Comparison of ENCODE assay signal across 24 cellular contexts in the genomic region with DNA sequence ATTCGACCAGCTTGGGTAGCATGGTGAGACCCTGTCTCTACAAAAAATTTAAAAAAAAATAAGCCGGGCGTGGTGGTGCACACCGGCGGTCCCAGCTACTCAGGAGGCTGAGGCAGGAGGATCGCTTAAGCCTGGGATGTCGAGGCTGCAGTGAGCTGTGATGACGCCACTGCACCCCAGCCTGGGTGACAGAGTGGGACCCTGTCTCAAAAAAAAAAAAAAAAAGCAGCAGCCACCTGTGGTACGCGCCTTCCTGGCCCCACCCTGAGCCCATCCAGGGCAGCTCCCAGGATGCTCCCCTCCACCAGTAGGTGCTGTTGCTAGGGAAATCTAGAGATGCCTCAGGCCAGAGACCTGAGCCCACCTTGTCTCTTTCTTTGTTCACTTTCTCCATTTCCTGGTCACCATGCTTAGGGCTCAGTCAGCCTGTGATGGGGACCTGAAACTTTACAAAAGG. TPM values are rescaled to one million over a fixed set of nuclear protein-coding genes. Genes with fewer than 3 reads are reported as not detected.
"Had no signal": no experiment of that assay in that cellular context is flagged by ENCODE, and none has a peak within 500 bp of the region (broad histone marks: within the 10 kb centered on the region; RNA-seq: fewer than 3 reads in every experiment).

No MANE protein-coding gene starts in this region.

- H3K4me1 ChIP-seq: psoas muscle, sigmoid colon, testis, tibial nerve had no signal

- H3K9me3 Mint-ChIP-seq: natural killer cell treated with Interleukin-12 subunit alpha and Interleukin-12 subunit beta and Interleukin-15 and Interleukin-18, amount 100 ng/mL, for 72 hours; neural progenitor cell; stimulated activated naive B cell treated with anti-CD40 and anti-IgM and Interleukin-4, amounts not matched to agents 10 μg/mL and 1 μg/mL and 100 μg/mL, for 72 hours; stimulated activated naive CD8-positive, alpha-beta T cell treated with anti-CD3 and anti-CD28 coated beads, Interleukin-15, amount 100 ng/mL, for 72 hours had no signal

- H3K27me3 Mint-ChIP-seq: stimulated activated naive B cell treated with anti-CD40 and anti-IgM and Interleukin-4, amounts not matched to agents 10 μg/mL and 1 μg/mL and 100 μg/mL, for 72 hours had no signal

- DNase-seq: cortex of kidney; dorsolateral prefrontal cortex; effector CD8-positive, alpha-beta T cell; foreskin melanocyte; head of caudate nucleus; hippocampal formation; mesenchymal stem cell; midbrain; nucleus accumbens; psoas muscle; sigmoid colon; stimulated activated CD4-positive, alpha-beta T cell treated with anti-CD3 and anti-CD28 coated beads, Interleukin-2, amount 100 ng/mL, for 24 hours; stimulated activated CD4-positive, alpha-beta T cell treated with anti-CD3 and anti-CD28 coated beads, Interleukin-4, amount 100 ng/mL, for 4 hours; stimulated activated naive B cell treated with anti-CD40 and anti-IgM and Interleukin-4, amounts not matched to agents 10 μg/mL and 1 μg/mL and 100 μg/mL, for 72 hours; stimulated activated naive CD8-positive, alpha-beta T cell treated with anti-CD3 and anti-CD28 coated beads, Interleukin-15, amount 100 ng/mL, for 72 hours; testis had no signal

- FAIRE-seq: pancreas, urothelium cell line had no signal

- H3K27ac Mint-ChIP-seq: natural killer cell treated with Interleukin-12 subunit alpha and Interleukin-12 subunit beta and Interleukin-15 and Interleukin-18, amount 100 ng/mL, for 72 hours; neural progenitor cell; stimulated activated naive B cell treated with anti-CD40 and anti-IgM and Interleukin-4, amounts not matched to agents 10 μg/mL and 1 μg/mL and 100 μg/mL, for 72 hours; stimulated activated naive CD8-positive, alpha-beta T cell treated with anti-CD3 and anti-CD28 coated beads, Interleukin-15, amount 100 ng/mL, for 72 hours had no signal

- H3K36me3 ChIP-seq: neural progenitor cell, pancreas, sigmoid colon, tibial nerve had no signal

- H3K4me3 Mint-ChIP-seq: natural killer cell treated with Interleukin-12 subunit alpha and Interleukin-12 subunit beta and Interleukin-15 and Interleukin-18, amount 100 ng/mL, for 72 hours; neural progenitor cell; stimulated activated naive B cell treated with anti-CD40 and anti-IgM and Interleukin-4, amounts not matched to agents 10 μg/mL and 1 μg/mL and 100 μg/mL, for 72 hours; stimulated activated naive CD8-positive, alpha-beta T cell treated with anti-CD3 and anti-CD28 coated beads, Interleukin-15, amount 100 ng/mL, for 72 hours had no signal

- H3K4me3 ChIP-seq: dorsolateral prefrontal cortex, lung, neural progenitor cell, pancreas, psoas muscle, sigmoid colon, skin epidermis, testis, tibial nerve had no signal

- H3K27ac ChIP-seq: dorsolateral prefrontal cortex, neural progenitor cell, pancreas, psoas muscle, sigmoid colon, skin epidermis, testis had no signal

- H3K4me2 ChIP-seq: neural progenitor cell had no signal

- ATAC-seq: natural killer cell treated with Interleukin-12 subunit alpha and Interleukin-12 subunit beta and Interleukin-15 and Interleukin-18, amount 100 ng/mL, for 72 hours; psoas muscle; stimulated activated naive B cell treated with anti-CD40 and anti-IgM and Interleukin-4, amounts not matched to agents 10 μg/mL and 1 μg/mL and 100 μg/mL, for 72 hours; stimulated activated naive CD8-positive, alpha-beta T cell treated with anti-CD3 and anti-CD28 coated beads, Interleukin-15, amount 100 ng/mL, for 72 hours had no signal

- H3K27me3 ChIP-seq: dorsolateral prefrontal cortex, neural progenitor cell, pancreas, sigmoid colon, testis, tibial nerve had no signal

- H3K36me3 Mint-ChIP-seq: natural killer cell treated with Interleukin-12 subunit alpha and Interleukin-12 subunit beta and Interleukin-15 and Interleukin-18, amount 100 ng/mL, for 72 hours; neural progenitor cell; stimulated activated naive B cell treated with anti-CD40 and anti-IgM and Interleukin-4, amounts not matched to agents 10 μg/mL and 1 μg/mL and 100 μg/mL, for 72 hours had no signal

- H3K4me1 Mint-ChIP-seq: stimulated activated naive CD8-positive, alpha-beta T cell treated with anti-CD3 and anti-CD28 coated beads, Interleukin-15, amount 100 ng/mL, for 72 hours had no signal

- H3K9me3 ChIP-seq: pancreas, psoas muscle, sigmoid colon, testis, tibial nerve had no signal

RNA-seq across cellular contexts. Expression of a gene that starts 47.4 kb away (rescaled TPM):
- total RNA-seq: chondrocyte, psoas muscle, tibial nerve had no signal
- polyA plus RNA-seq: psoas muscle had no signal
